ENCODE assay signal across 19 cellular contexts in the genomic region with DNA sequence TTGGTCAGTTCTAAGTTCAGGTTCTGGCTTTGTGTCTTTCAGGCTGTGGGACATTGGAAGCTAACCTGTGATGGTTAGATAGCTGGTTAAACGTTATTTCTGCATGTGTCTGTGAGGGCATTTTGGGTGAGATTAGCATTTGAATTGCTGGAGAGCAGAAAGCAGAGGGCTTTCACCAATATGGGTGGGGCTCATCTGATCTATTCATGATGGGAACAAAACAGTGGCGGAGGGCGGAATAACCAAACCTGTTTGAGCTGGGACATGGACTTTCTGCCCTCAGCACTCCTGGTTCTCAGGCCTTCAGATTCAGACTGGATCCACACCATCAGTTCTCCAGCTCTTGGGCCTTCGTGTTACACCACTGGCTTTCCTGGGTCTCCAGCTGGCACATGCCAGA.
A peak's percentile ranks its signal among the peaks of the same experiment; 100 is the strongest.
DNase-seq lines count a peak whose midpoint lies in the region; ATAC-seq and TF ChIP-seq lines count a peak whose summit lies in the region.
"Had no signal": no experiment of that assay in that cellular context is flagged by ENCODE, and none has a peak within 500 bp of the region (broad histone marks: within the 10 kb centered on the region; RNA-seq: fewer than 3 reads in every experiment).

No MANE protein-coding gene starts in this region.

- no peaks in the 10 kb centered on the region for H3K9me3 Mint-ChIP-seq in nephron progenitor cell
- H3K9me3 Mint-ChIP-seq: CD4-positive, alpha-beta T cell; CD8-positive, alpha-beta T cell had no signal

- no peak overlapping the region for H3K4me3 ChIP-seq in right atrium auricular region
- no peak overlapping the region for H3K4me3 ChIP-seq in NT2/D1 (ENCODE audit: insufficient read length, low read depth)
- H3K4me3 ChIP-seq in lung, result no peak overlapping the region
- H3K4me3 ChIP-seq: A549; BLaER1 treated with 17β-estradiol and CSF1 and Interleukin-3, amounts not matched to agents 10 nM and 100 nM had no signal

- H3K4me1 ChIP-seq in right atrium auricular region (no peaks in the 10 kb centered on the region), NT2/D1 (ENCODE audit: insufficient read depth, insufficient read length) (peaks cover 11% of the 10 kb centered on the region), lung (ENCODE audit: control insufficient read depth in 2 of 2, insufficient read depth in 2 of 2, low read length in 2 of 2) (no peaks in the 10 kb centered on the region)
- H3K4me1 ChIP-seq: A549, Caco-2 had no signal

- H3K4me1 Mint-ChIP-seq in nephron progenitor cell, result no peaks in the 10 kb centered on the region
- H3K4me1 Mint-ChIP-seq: B cell had no signal

- no peaks in the 10 kb centered on the region for H3K27me3 ChIP-seq in right atrium auricular region
- H3K27me3 ChIP-seq in NT2/D1 (ENCODE audit: insufficient read depth, insufficient read length), result no peaks in the 10 kb centered on the region
- no peaks in the 10 kb centered on the region for H3K27me3 ChIP-seq in lung (ENCODE audit: control insufficient read depth, insufficient read depth)
- H3K27me3 ChIP-seq: BLaER1 treated with 17β-estradiol and CSF1 and Interleukin-3, amounts not matched to agents 10 nM and 100 nM had no signal

- peak; percentile 28 for DNase-seq in right atrium auricular region (ENCODE audit: low spot score)
- no peak for DNase-seq in cardiac septum (ENCODE audit: low spot score)
- DNase-seq in NT2/D1 (ENCODE audit: low read depth, low spot score), result peak; percentile 25
- DNase-seq in lung (ENCODE audit: low spot score), result peak; percentile 24
- no peak for DNase-seq in nephron progenitor cell
- DNase-seq in substantia nigra (lab: John Stamatoyannopoulos, UW), result no peak
- no peak for DNase-seq in mesenteric fat pad (ENCODE audit: low spot score)
- DNase-seq: AML-193; Caco-2; Calu3; CD4-positive, alpha-beta T cell; CD8-positive, alpha-beta T cell; DMS79 treated with DMSO at 0.1 percent for 48 hours; GF-D8 had no signal

- ATAC-seq in lung (ENCODE audit: insufficient read depth, low FRiP score), result no peak
- ATAC-seq: A549; CD8-positive, alpha-beta T cell had no signal

- no peak overlapping the region for H3K4me3 Mint-ChIP-seq in nephron progenitor cell
- H3K4me3 Mint-ChIP-seq: B cell; CD4-positive, alpha-beta T cell; CD8-positive, alpha-beta T cell had no signal

- no peak overlapping the region for H3K27ac ChIP-seq in right atrium auricular region
- H3K27ac ChIP-seq in lung (ENCODE audit: low read depth in 1 of 2, low read length in 1 of 2), result no peak overlapping the region
- H3K27ac ChIP-seq in substantia nigra (ENCODE audit: low read depth, low read length, poor library complexity, severe bottlenecking), result no peak overlapping the region
- H3K27ac ChIP-seq: 22Rv1; A549; BLaER1 treated with 17β-estradiol and CSF1 and Interleukin-3, amounts not matched to agents 10 nM and 100 nM; C4-2B had no signal

- no peaks in the 10 kb centered on the region for H3K36me3 Mint-ChIP-seq in nephron progenitor cell (ENCODE audit: low read depth)
- H3K36me3 Mint-ChIP-seq: CD8-positive, alpha-beta T cell had no signal

- TF ChIP-seq CTCF in right atrium auricular region (IDR thresholded peaks at IDR 0.05) (no peak), lung (IDR thresholded peaks at IDR 0.05; ENCODE audit: control extremely low read depth, extremely low read depth) (no peak), nephron progenitor cell (IDR thresholded peaks at IDR 0.05) (no peak)

- WGBS in lung, 2 donors, result 77 to 82% methylated on average over 4 of the region's 4 CpGs

- H3K36me3 ChIP-seq in right atrium auricular region (peaks cover 5% of the 10 kb centered on the region), NT2/D1 (ENCODE audit: insufficient read depth, insufficient read length, low read length) (no peaks in the 10 kb centered on the region), lung (ENCODE audit: control insufficient read depth in 2 of 2, insufficient read depth in 2 of 2, low read length in 2 of 2) (no peaks in the 10 kb centered on the region)
- H3K36me3 ChIP-seq: BLaER1 treated with 17β-estradiol and CSF1 and Interleukin-3, amounts not matched to agents 10 nM and 100 nM had no signal

- H3K27me3 Mint-ChIP-seq in nephron progenitor cell (ENCODE audit: low read depth, poor library complexity), result peaks cover 2% of the 10 kb centered on the region

- H3K27ac Mint-ChIP-seq in nephron progenitor cell, result no peak overlapping the region
- H3K27ac Mint-ChIP-seq: B cell; CD4-positive, alpha-beta T cell; CD8-positive, alpha-beta T cell had no signal

- intact Hi-C loops in cardiac septum (cut with DNase I), result no loop called here

- H3K9me3 ChIP-seq in right atrium auricular region, result no peaks in the 10 kb centered on the region
- H3K9me3 ChIP-seq in NT2/D1 (ENCODE audit: insufficient read depth, low read length), result no peaks in the 10 kb centered on the region
- no peaks in the 10 kb centered on the region for H3K9me3 ChIP-seq in lung (ENCODE audit: control insufficient read depth in 2 of 2, insufficient read depth in 1 of 2, low read length in 1 of 2)
- H3K9me3 ChIP-seq: A549; BLaER1 treated with 17β-estradiol and CSF1 and Interleukin-3, amounts not matched to agents 10 nM and 100 nM; Caco-2 had no signal

- H3K9ac ChIP-seq in NT2/D1 (ENCODE audit: insufficient read length, low read depth), result no peak overlapping the region
- H3K9ac ChIP-seq: BLaER1 treated with 17β-estradiol and CSF1 and Interleukin-3, amounts not matched to agents 10 nM and 100 nM had no signal

Comparison
In these comparisons a context has a peak if more than half of its experiments do, and no peak if none do; other contexts are left out.
1. DNase-seq: peak in right atrium auricular region (single experiment), NT2/D1 (single experiment) and lung (single experiment); none in cardiac septum (single experiment), nephron progenitor cell (single experiment), substantia nigra (0 of 49) and mesenteric fat pad (single experiment).